ENCODE assay signal across 7 cellular contexts in genomic region chr14:78448483-78449094, GRCh38.
DNase-seq lines count a peak whose midpoint lies in the region; ATAC-seq and TF ChIP-seq lines count a peak whose summit lies in the region.

No MANE protein-coding gene starts in this region.

- DNase-seq in Daoy (ENCODE audit: low read depth) (peak; percentile 25), HPDE6-E6E7 (ENCODE audit: extremely low spot score) (peak; percentile 31), cerebellar cortex (ENCODE audit: low spot score) (peak; percentile 65), mesendoderm (peak; percentile 74), posterior vena cava (ENCODE audit: low spot score) (no peak)

- H3K9me3 ChIP-seq in OCI-LY3 (ENCODE audit: insufficient read depth, low read length) = no peaks in the 10 kb centered on the region

- H2AK5ac ChIP-seq in mesendoderm (ENCODE audit: low read length) = no peak overlapping the region

- no peak overlapping the region for H2BK120ac ChIP-seq in mesendoderm (ENCODE audit: low read depth, low read length)

- H3K4me1 ChIP-seq in OCI-LY3 (ENCODE audit: low read length) (no peaks in the 10 kb centered on the region), mesendoderm (ENCODE audit: control insufficient read depth, low read depth, low read length) (no peaks in the 10 kb centered on the region)

- no peak overlapping the region for H3K23ac ChIP-seq in mesendoderm (ENCODE audit: low read length)

- H3K18ac ChIP-seq in mesendoderm (ENCODE audit: low read length) = no peak overlapping the region

- peak; percentile 76 for TF ChIP-seq CTCF in OCI-LY3 (IDR thresholded peaks at IDR 0.05; ENCODE audit: low read depth, low read length)

- no peak overlapping the region for H3K4ac ChIP-seq in mesendoderm (ENCODE audit: low read depth, low read length)

- no peaks in the 10 kb centered on the region for H3K79me2 ChIP-seq in OCI-LY3 (ENCODE audit: low read length)
- no peaks in the 10 kb centered on the region for H3K79me2 ChIP-seq in mesendoderm (ENCODE audit: control insufficient read depth, insufficient read depth, low read length)

- H3K4me2 ChIP-seq in OCI-LY3 (ENCODE audit: low read length) (no peak overlapping the region), mesendoderm (ENCODE audit: low read length) (no peak overlapping the region)

- no peak overlapping the region for H2AFZ ChIP-seq in OCI-LY3 (ENCODE audit: low read depth, low read length)

- H4K5ac ChIP-seq in mesendoderm (ENCODE audit: low read length) = no peak overlapping the region

- H3K27me3 ChIP-seq in OCI-LY3 (ENCODE audit: low read depth, low read length) (no peaks in the 10 kb centered on the region), mesendoderm (ENCODE audit: insufficient read depth, low read length, poor library complexity) (no peaks in the 10 kb centered on the region)

- H4K20me1 ChIP-seq in OCI-LY3 (ENCODE audit: insufficient read depth, low read length) = no peaks in the 10 kb centered on the region

- no peak overlapping the region for H3K56ac ChIP-seq in mesendoderm (ENCODE audit: low read length)

- no peak overlapping the region for H4K8ac ChIP-seq in mesendoderm (ENCODE audit: low read depth, low read length)

- intact Hi-C loops in posterior vena cava (cut with DNase I) = no loop called here

- H3K27ac ChIP-seq in OCI-LY3 (ENCODE audit: low read length) (no peak overlapping the region), mesendoderm (ENCODE audit: low read depth, low read length) (no peak overlapping the region)

- ATAC-seq in GM19438 (IDR thresholded peaks at IDR 0.05; ENCODE audit: low read depth, unreplicated experiment) = peak; percentile 89

- H2BK5ac ChIP-seq in mesendoderm (ENCODE audit: low read length) = no peak overlapping the region

- H3K4me3 ChIP-seq in OCI-LY3 (ENCODE audit: low read length) (no peak overlapping the region), mesendoderm (ENCODE audit: low read length) (no peak overlapping the region)

- H3K36me3 ChIP-seq in OCI-LY3 (replicated peaks; ENCODE audit: low read depth, low read length) (no peaks in the 10 kb centered on the region), mesendoderm (ENCODE audit: control insufficient read depth, insufficient read depth, low read length) (no peaks in the 10 kb centered on the region)

- H2BK15ac ChIP-seq in mesendoderm (replicated peaks; ENCODE audit: low read depth) = no peak overlapping the region

- no peak overlapping the region for H3K9ac ChIP-seq in OCI-LY3 (ENCODE audit: low read length)
- H3K9ac ChIP-seq in mesendoderm (ENCODE audit: low read length) = no peak overlapping the region

- no peaks in the 10 kb centered on the region for H3K79me1 ChIP-seq in mesendoderm (ENCODE audit: low read length)

- no CpG with 5 or more reads among the region's 10 CpGs for WGBS in mesendoderm (ENCODE audit: extremely low coverage, insufficient coverage, low lambda C conversion rate)
